In the genomic region with DNA sequence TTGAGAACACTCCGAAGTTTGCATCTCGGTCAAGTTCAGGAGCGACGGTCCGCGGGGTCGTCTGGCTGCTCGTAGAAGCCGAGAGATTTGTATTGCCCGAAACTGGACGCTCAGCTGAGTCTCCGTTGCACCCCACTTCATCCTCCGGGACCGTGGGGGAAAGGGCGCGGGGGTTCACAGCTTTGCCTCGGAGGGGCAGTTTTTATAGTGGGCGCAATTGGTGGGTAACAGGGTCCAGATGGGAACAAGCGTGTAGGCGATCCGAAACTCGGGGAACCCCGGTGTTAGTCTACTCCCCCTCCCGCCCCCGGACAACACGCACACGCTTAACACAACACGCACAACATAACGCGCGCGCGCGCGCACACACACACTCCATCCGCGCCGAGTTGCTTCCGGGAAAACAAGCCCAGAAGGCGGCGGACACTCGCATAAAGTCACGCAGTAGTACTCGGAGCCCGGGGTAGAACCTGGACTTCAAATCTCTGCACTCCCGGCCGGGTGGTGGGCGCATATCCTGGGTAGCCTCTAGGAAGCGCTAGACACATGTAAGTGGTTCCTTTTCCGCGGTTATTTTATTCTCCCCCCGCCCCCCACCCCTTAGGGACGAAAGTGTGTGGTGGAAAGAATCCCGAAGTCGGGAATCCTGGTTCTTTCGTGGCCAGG, we compare ENCODE assay signal across 8 cellular contexts. TPM values are rescaled to one million over a fixed set of nuclear protein-coding genes. Genes with fewer than 3 reads are reported as not detected.
DNase-seq lines count a peak whose midpoint lies in the region; ATAC-seq and TF ChIP-seq lines count a peak whose summit lies in the region.

No MANE protein-coding gene starts in this region.

- in situ Hi-C loops in G401 (cut with HindIII; ENCODE audit: low sequenced_read_pairs): no loop called here

- no peaks in the 10 kb centered on the region for H3K36me3 Mint-ChIP-seq in natural killer cell
- H3K36me3 Mint-ChIP-seq in stimulated activated memory B cell treated with anti-CD40 and anti-IgM and Interleukin-4, amounts not matched to agents 10 μg/mL and 1 μg/mL and 100 μg/mL, for 72 hours: peaks cover 43% of the 10 kb centered on the region

- peak overlapping the region; percentile 92 for H3K4me3 Mint-ChIP-seq in natural killer cell
- H3K4me3 Mint-ChIP-seq in stimulated activated memory B cell treated with anti-CD40 and anti-IgM and Interleukin-4, amounts not matched to agents 10 μg/mL and 1 μg/mL and 100 μg/mL, for 72 hours: peak overlapping the region; percentile 98

- H3K27me3 Mint-ChIP-seq in natural killer cell (ENCODE audit: low read depth in 2 of 2): peaks cover 0 to 9% of the 10 kb centered on the region in 2 donors
- H3K27me3 Mint-ChIP-seq in stimulated activated memory B cell treated with anti-CD40 and anti-IgM and Interleukin-4, amounts not matched to agents 10 μg/mL and 1 μg/mL and 100 μg/mL, for 72 hours: no peaks in the 10 kb centered on the region

- peak; percentile 86 for DNase-seq in G401 (ENCODE audit: low spot score)
- DNase-seq in Jurkat, Clone E6-1 (ENCODE audit: low read depth, low spot score): peak; percentile 55
- DNase-seq in RKO (ENCODE audit: low spot score): peak; percentile 92
- peak; percentile 82 for DNase-seq in activated T-helper 9 cell treated with anti-CD3 and anti-CD28 coated beads, Interleukin-2, amount 50 U/mL, for 16 hours (ENCODE audit: low read depth)
- peak; percentile 97 for DNase-seq in fibroblast of peridontal ligament (ENCODE audit: extremely low read depth)
- DNase-seq in natural killer cell: peak; percentile 91

- peak; percentile 34 to 58 (median 43) for ATAC-seq in natural killer cell
- peak; percentile 38 for ATAC-seq in stimulated activated memory B cell treated with anti-CD40 and anti-IgM and Interleukin-4, amounts not matched to agents 10 μg/mL and 1 μg/mL and 100 μg/mL, for 72 hours
- no peak for ATAC-seq in HG03159 (IDR thresholded peaks at IDR 0.05; ENCODE audit: unreplicated experiment)

- intact Hi-C loops in natural killer cell (cut with micrococcal nuclease): loop anchor here (1.0 to 10.0 kb wide), 9 partner anchors 28 to 511 kb away; a partner anchor contains a TSS

- peak overlapping the region; percentile 69 for H3K4me3 ChIP-seq in Jurkat, Clone E6-1 (ENCODE audit: low read length)

- H3K4me1 Mint-ChIP-seq in natural killer cell: peaks cover 52 to 65% of the 10 kb centered on the region in 2 donors
- peaks cover 31% of the 10 kb centered on the region for H3K4me1 Mint-ChIP-seq in stimulated activated memory B cell treated with anti-CD40 and anti-IgM and Interleukin-4, amounts not matched to agents 10 μg/mL and 1 μg/mL and 100 μg/mL, for 72 hours

- peak; percentile 27 for TF ChIP-seq CTCF in natural killer cell (IDR thresholded peaks at IDR 0.05)

- H3K27ac Mint-ChIP-seq in natural killer cell: peak overlapping the region; percentile 96 to 99
- H3K27ac Mint-ChIP-seq in stimulated activated memory B cell treated with anti-CD40 and anti-IgM and Interleukin-4, amounts not matched to agents 10 μg/mL and 1 μg/mL and 100 μg/mL, for 72 hours: peak overlapping the region; percentile 94

- peaks cover 0 to 3% of the 10 kb centered on the region in 2 donors for H3K9me3 Mint-ChIP-seq in natural killer cell
- peaks cover 6% of the 10 kb centered on the region for H3K9me3 Mint-ChIP-seq in stimulated activated memory B cell treated with anti-CD40 and anti-IgM and Interleukin-4, amounts not matched to agents 10 μg/mL and 1 μg/mL and 100 μg/mL, for 72 hours

RNA-seq across cellular contexts. Expression of a gene that starts 1.0 kb away (rescaled TPM):
- total RNA-seq in G401 (2014; rRNA removed; shearing (Covaris generic)): 6.7 and 7.9 TPM in 2 replicates
- polyA plus RNA-seq in Jurkat, Clone E6-1 (2012; ENCODE audit: insufficient read depth, insufficient read length): 2.2 TPM
- 1,000 to 10,000 TPM; 1,209 to 1,942 (median 1,808) TPM for total RNA-seq in natural killer cell

Comparison
In these comparisons a context has a peak if more than half of its experiments do, and no peak if none do; other contexts are left out.
1. RNA of a gene that starts 1.0 kb away (total RNA-seq): 1,209 to 1,942 TPM in natural killer cell; 6.7 to 7.9 TPM in G401; every median in the first group is over 100 times any median in the second.
2. Peak in every context shown above with its lines, with median percentiles within 50 percentile points of each other: DNase-seq.